1 cellular context compared by ENCODE assay signal in the genomic region with DNA sequence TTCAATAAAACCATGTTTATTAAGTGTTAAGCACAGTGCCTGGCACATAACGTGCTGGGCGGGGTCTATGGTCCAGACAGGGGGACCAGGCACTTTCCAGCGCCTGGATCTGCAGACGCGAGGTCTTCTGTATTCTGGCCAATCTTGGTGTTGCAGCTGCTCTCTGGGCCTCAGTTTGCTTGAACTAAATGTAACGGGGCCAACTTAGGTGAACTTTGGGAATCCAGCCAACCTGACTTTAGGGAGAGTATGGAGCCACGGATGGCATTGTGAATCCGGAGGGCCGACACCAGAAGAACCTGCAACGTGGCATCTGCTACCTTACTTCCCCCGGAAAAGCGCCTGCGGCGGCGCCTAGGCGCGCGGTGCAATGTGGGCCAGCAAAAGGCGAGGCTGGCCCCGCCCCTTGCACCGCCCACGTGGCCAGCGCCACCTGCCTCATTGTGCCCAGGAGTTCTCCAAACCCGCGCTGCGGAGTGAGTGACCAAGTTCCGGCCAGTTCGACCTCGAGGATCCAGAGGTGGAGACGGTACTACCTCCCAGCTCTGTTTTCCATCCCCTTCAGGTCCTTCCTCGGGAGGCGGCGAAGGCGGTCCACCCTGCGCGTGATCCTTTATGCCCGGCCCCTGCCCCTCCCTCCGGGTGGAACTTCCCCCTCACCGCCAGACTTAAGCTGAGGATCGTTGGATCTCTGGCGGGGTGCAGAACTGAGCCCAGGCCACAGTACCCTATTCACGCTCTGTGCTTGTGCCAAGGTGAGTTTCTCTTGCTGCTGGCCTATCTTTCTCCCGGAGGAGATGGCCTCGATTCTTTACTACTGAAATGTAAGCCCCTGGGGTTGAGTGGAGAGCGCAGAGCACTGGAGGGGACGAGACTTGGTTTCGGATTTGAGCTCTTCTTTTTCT.
A peak's percentile ranks its signal among the peaks of the same experiment; 100 is the strongest.
TF ChIP-seq lines count a peak whose summit lies in the region.

A gene (plus strand): TSS at position 426 of the 905 bp plus-strand sequence. CDS start 10,969 bp downstream, outside the sequence.

TF ChIP-seq in K562, 482 proteins besides CTCF, POLR2A, EP300 and RAD21 (continued from another document):
- TF ChIP-seq, protein P1, sequence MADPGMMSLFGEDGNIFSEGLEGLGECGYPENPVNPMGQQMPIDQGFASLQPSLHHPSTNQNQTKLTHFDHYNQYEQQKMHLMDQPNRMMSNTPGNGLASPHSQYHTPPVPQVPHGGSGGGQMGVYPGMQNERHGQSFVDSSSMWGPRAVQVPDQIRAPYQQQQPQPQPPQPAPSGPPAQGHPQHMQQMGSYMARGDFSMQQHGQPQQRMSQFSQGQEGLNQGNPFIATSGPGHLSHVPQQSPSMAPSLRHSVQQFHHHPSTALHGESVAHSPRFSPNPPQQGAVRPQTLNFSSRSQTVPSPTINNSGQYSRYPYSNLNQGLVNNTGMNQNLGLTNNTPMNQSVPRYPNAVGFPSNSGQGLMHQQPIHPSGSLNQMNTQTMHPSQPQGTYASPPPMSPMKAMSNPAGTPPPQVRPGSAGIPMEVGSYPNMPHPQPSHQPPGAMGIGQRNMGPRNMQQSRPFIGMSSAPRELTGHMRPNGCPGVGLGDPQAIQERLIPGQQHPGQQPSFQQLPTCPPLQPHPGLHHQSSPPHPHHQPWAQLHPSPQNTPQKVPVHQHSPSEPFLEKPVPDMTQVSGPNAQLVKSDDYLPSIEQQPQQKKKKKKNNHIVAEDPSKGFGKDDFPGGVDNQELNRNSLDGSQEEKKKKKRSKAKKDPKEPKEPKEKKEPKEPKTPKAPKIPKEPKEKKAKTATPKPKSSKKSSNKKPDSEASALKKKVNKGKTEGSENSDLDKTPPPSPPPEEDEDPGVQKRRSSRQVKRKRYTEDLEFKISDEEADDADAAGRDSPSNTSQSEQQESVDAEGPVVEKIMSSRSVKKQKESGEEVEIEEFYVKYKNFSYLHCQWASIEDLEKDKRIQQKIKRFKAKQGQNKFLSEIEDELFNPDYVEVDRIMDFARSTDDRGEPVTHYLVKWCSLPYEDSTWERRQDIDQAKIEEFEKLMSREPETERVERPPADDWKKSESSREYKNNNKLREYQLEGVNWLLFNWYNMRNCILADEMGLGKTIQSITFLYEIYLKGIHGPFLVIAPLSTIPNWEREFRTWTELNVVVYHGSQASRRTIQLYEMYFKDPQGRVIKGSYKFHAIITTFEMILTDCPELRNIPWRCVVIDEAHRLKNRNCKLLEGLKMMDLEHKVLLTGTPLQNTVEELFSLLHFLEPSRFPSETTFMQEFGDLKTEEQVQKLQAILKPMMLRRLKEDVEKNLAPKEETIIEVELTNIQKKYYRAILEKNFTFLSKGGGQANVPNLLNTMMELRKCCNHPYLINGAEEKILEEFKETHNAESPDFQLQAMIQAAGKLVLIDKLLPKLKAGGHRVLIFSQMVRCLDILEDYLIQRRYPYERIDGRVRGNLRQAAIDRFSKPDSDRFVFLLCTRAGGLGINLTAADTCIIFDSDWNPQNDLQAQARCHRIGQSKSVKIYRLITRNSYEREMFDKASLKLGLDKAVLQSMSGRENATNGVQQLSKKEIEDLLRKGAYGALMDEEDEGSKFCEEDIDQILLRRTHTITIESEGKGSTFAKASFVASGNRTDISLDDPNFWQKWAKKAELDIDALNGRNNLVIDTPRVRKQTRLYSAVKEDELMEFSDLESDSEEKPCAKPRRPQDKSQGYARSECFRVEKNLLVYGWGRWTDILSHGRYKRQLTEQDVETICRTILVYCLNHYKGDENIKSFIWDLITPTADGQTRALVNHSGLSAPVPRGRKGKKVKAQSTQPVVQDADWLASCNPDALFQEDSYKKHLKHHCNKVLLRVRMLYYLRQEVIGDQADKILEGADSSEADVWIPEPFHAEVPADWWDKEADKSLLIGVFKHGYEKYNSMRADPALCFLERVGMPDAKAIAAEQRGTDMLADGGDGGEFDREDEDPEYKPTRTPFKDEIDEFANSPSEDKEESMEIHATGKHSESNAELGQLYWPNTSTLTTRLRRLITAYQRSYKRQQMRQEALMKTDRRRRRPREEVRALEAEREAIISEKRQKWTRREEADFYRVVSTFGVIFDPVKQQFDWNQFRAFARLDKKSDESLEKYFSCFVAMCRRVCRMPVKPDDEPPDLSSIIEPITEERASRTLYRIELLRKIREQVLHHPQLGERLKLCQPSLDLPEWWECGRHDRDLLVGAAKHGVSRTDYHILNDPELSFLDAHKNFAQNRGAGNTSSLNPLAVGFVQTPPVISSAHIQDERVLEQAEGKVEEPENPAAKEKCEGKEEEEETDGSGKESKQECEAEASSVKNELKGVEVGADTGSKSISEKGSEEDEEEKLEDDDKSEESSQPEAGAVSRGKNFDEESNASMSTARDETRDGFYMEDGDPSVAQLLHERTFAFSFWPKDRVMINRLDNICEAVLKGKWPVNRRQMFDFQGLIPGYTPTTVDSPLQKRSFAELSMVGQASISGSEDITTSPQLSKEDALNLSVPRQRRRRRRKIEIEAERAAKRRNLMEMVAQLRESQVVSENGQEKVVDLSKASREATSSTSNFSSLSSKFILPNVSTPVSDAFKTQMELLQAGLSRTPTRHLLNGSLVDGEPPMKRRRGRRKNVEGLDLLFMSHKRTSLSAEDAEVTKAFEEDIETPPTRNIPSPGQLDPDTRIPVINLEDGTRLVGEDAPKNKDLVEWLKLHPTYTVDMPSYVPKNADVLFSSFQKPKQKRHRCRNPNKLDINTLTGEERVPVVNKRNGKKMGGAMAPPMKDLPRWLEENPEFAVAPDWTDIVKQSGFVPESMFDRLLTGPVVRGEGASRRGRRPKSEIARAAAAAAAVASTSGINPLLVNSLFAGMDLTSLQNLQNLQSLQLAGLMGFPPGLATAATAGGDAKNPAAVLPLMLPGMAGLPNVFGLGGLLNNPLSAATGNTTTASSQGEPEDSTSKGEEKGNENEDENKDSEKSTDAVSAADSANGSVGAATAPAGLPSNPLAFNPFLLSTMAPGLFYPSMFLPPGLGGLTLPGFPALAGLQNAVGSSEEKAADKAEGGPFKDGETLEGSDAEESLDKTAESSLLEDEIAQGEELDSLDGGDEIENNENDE (IDR thresholded peaks at IDR 0.05; ENCODE audit: low read depth, low read length) = no peak
- TF ChIP-seq JUND (IDR thresholded peaks at IDR 0.05; ENCODE audit: borderline replicate concordance, low read depth, low read length) = peak; percentile 49; the same call in 1 of the 2 replicates
- no peak; the same call in 1 of the 3 replicates for TF ChIP-seq JUND (tag; IDR thresholded peaks at IDR 0.05; ENCODE audit: borderline replicate concordance, low read depth, low read length)
- TF ChIP-seq, protein P2, sequence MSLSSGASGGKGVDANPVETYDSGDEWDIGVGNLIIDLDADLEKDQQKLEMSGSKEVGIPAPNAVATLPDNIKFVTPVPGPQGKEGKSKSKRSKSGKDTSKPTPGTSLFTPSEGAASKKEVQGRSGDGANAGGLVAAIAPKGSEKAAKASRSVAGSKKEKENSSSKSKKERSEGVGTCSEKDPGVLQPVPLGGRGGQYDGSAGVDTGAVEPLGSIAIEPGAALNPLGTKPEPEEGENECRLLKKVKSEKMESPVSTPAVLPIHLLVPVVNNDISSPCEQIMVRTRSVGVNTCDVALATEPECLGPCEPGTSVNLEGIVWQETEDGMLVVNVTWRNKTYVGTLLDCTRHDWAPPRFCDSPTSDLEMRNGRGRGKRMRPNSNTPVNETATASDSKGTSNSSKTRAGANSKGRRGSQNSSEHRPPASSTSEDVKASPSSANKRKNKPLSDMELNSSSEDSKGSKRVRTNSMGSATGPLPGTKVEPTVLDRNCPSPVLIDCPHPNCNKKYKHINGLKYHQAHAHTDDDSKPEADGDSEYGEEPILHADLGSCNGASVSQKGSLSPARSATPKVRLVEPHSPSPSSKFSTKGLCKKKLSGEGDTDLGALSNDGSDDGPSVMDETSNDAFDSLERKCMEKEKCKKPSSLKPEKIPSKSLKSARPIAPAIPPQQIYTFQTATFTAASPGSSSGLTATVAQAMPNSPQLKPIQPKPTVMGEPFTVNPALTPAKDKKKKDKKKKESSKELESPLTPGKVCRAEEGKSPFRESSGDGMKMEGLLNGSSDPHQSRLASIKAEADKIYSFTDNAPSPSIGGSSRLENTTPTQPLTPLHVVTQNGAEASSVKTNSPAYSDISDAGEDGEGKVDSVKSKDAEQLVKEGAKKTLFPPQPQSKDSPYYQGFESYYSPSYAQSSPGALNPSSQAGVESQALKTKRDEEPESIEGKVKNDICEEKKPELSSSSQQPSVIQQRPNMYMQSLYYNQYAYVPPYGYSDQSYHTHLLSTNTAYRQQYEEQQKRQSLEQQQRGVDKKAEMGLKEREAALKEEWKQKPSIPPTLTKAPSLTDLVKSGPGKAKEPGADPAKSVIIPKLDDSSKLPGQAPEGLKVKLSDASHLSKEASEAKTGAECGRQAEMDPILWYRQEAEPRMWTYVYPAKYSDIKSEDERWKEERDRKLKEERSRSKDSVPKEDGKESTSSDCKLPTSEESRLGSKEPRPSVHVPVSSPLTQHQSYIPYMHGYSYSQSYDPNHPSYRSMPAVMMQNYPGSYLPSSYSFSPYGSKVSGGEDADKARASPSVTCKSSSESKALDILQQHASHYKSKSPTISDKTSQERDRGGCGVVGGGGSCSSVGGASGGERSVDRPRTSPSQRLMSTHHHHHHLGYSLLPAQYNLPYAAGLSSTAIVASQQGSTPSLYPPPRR (CRISPR knock-in tag; IDR thresholded peaks at IDR 0.05; ENCODE audit: borderline replicate concordance) = 0 out of 2 replicates have a peak, but pooled peaks have one; percentile 59
- no peak for TF ChIP-seq PTTG1 (tag; IDR thresholded peaks at IDR 0.05; ENCODE audit: low read depth)
- TF ChIP-seq EGR1 (conservative IDR thresholded peaks at IDR 0.05) = peak; percentile 95
- TF ChIP-seq, protein P3, sequence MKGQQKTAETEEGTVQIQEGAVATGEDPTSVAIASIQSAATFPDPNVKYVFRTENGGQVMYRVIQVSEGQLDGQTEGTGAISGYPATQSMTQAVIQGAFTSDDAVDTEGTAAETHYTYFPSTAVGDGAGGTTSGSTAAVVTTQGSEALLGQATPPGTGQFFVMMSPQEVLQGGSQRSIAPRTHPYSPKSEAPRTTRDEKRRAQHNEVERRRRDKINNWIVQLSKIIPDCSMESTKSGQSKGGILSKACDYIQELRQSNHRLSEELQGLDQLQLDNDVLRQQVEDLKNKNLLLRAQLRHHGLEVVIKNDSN (CRISPR knock-in tag; IDR thresholded peaks at IDR 0.05) = peak; percentile 97
